8 cellular contexts compared by ENCODE assay signal in the genomic region with DNA sequence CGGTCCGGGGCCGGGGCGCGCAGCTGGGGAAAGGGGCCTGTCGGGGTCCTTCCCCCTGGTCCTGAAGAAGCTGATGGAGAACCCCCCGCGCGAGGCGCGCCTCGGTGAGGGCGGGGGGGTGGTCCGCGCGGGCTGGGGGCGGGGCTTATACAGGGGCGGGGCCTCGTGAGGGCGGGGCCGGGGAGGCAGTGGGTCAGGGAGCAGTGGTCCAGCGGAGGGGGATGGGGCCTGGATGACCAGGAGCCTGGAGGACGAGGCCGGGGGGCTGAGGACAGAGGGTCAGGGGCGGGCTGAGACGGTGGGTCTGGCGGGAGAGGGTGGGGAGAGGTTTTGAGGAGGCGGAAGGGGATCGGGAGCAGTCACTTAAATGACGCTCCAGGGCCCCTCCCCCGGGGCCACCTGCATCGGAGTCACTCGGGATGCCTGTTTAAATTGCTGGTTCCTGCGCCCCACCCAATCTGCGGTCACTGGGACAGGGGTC. TPM values are rescaled to one million over a fixed set of nuclear protein-coding genes. Genes with fewer than 3 reads are reported as not detected.
DNase-seq lines count a peak whose midpoint lies in the region; ATAC-seq, FAIRE-seq and TF ChIP-seq lines count a peak whose summit lies in the region.

No MANE protein-coding gene starts in this region.

- no peak for TF ChIP-seq POLR2A in GM12891 (IDR thresholded peaks at IDR 0.05; ENCODE audit: low read depth, low read length)

- H3K9ac ChIP-seq in mucosa of stomach (ENCODE audit: low read length): peak overlapping the region; percentile 64

- peak; percentile 80 for DNase-seq in GM12891 (ENCODE audit: insufficient read length, low spot score)
- peak; percentile 9 for DNase-seq in HCEC 1CT
- DNase-seq in NCI-H1105 treated with DMSO at 0.1 percent for 48 hours (lab: John Stamatoyannopoulos, UW): peak; percentile 32
- DNase-seq in activated T-cell treated with anti-CD3 and anti-CD28 coated beads for 4 hours: peak; percentile 51
- no peak for DNase-seq in epithelial cell of proximal tubule (ENCODE audit: low read depth)
- peak; percentile 12 to 28 for DNase-seq in stimulated activated CD8-positive, alpha-beta memory T cell treated with anti-CD3 and anti-CD28 coated beads, Interleukin-7, amount 100 ng/mL, for 48 hours (ENCODE audit: extremely low read depth in 1 of 2, low read depth in 1 of 2)

- H3K36me3 ChIP-seq in mucosa of stomach (ENCODE audit: control insufficient read depth, insufficient read depth, low read length): no peaks in the 10 kb centered on the region

- no peak for FAIRE-seq in GM12891 (lab: Jason Lieb, UNC)

- H3K27me3 ChIP-seq in mucosa of stomach (ENCODE audit: control insufficient read depth, insufficient read depth, low read length): no peaks in the 10 kb centered on the region

- no peak for TF ChIP-seq CTCF in epithelial cell of proximal tubule (conservative IDR thresholded peaks at IDR 0.05; ENCODE audit: low read depth, low read length)

- H3K9me3 ChIP-seq in mucosa of stomach (ENCODE audit: control insufficient read depth, low read length): no peaks in the 10 kb centered on the region

- peaks cover 27% of the 10 kb centered on the region for H3K4me1 ChIP-seq in mucosa of stomach (ENCODE audit: control insufficient read depth, insufficient read depth, low read length)

- no peak for ATAC-seq in HG03378 (IDR thresholded peaks at IDR 0.05; ENCODE audit: unreplicated experiment)

- H3K4me3 ChIP-seq in epithelial cell of proximal tubule (ENCODE audit: low read depth, low read length) (peak overlapping the region; percentile 74), mucosa of stomach (ENCODE audit: low read length) (peak overlapping the region; percentile 55)

TF ChIP-seq in GM12891, 5 proteins besides CTCF, POLR2A, EP300 and RAD21:
- no peak for TF ChIP-seq POLR2AphosphoS5 (IDR thresholded peaks at IDR 0.05; ENCODE audit: low read depth, low read length)

RNA-seq across cellular contexts. Expression of gene TEF, which starts 0.4 kb away (rescaled TPM):
- polyA plus RNA-seq in GM12891 (2012; ENCODE audit: low read depth, missing spikeins): 2.0 TPM
- total RNA-seq in epithelial cell of proximal tubule: 0.81 and 1.8 TPM in 2 replicates
